Comparison of ENCODE assay signal across 27 cellular contexts in the genomic region with DNA sequence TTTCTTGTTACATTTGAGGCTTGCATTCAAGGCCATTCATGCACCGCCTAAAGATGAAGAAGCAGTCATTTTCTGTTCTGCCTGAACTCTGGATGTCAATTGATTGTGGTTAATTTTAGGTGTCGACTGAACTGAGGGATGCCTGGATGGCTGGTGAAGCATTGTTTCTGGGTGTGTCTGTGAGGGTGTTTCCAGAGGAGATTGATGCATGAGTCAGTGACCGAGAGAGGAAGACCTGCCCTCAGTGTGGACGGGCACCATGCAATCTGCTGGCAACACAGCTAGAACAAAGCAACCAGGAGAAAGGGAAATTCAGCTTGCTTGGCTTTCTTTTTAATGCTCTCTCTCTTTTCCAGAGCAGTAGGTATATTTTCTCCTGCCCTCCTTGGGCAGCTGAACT.
DNase-seq lines count a peak whose midpoint lies in the region; ATAC-seq, FAIRE-seq and TF ChIP-seq lines count a peak whose summit lies in the region.
"Had no signal": no experiment of that assay in that cellular context is flagged by ENCODE, and none has a peak within 500 bp of the region (broad histone marks: within the 10 kb centered on the region; RNA-seq: fewer than 3 reads in every experiment).

No MANE protein-coding gene starts in this region.

- H3K4me1 ChIP-seq in PC-3 (ENCODE audit: insufficient read depth, low read length) (peaks cover 9% of the 10 kb centered on the region; the same call in 1 of the 2 replicates), keratinocyte (ENCODE audit: control insufficient read depth, extremely low read depth, insufficient read depth, low read length) (peaks cover 9% of the 10 kb centered on the region)
- H3K4me1 ChIP-seq: BLaER1, uterus had no signal

- no peak overlapping the region for H3K4me3 Mint-ChIP-seq in stimulated activated effector memory CD8-positive, alpha-beta T cell treated with anti-CD3 and anti-CD28 coated beads, Interleukin-12 subunit alpha, Interleukin-12 subunit beta, amount 100 ng/mL, for 72 hours
- H3K4me3 Mint-ChIP-seq: activated CD8-positive, alpha-beta T cell treated with anti-CD3 and anti-CD28 coated beads, Interleukin-2, amount 10 ng/mL, durations not matched to agents 7 days and 5 days; activated naive CD8-positive, alpha-beta T cell treated with anti-CD3 and anti-CD28 coated beads, Interleukin-2, amount 10 ng/mL, durations not matched to agents 7 days and 5 days; memory B cell had no signal

- no peaks in the 10 kb centered on the region for H3K9me1 ChIP-seq in keratinocyte (ENCODE audit: control insufficient read depth, extremely low read depth, insufficient read depth, low read length)

- TF ChIP-seq CTCF in PC-3 (conservative IDR thresholded peaks at IDR 0.05; ENCODE audit: low read depth, low read length) (no peak), cardiac fibroblast (IDR thresholded peaks at IDR 0.05; ENCODE audit: low read depth, low read length) (no peak), keratinocyte (optimal IDR thresholded peaks at IDR 0.05 in 1 of 3, IDR thresholded peaks at IDR 0.05 in 1 of 3, conservative IDR thresholded peaks at IDR 0.05 in 1 of 3; ENCODE audit: extremely low read depth in 1 of 3, insufficient read depth in 2 of 3, low read length in 3 of 3) (no peak)

- H3K79me2 ChIP-seq in PC-3 (ENCODE audit: low read length) (no peaks in the 10 kb centered on the region), keratinocyte (ENCODE audit: control insufficient read depth, insufficient read depth, low read length) (no peaks in the 10 kb centered on the region)

- peak; percentile 70 for FAIRE-seq in keratinocyte (lab: Jason Lieb, UNC)
- FAIRE-seq: small intestine had no signal

- H2AFZ ChIP-seq in PC-3 (ENCODE audit: low read length) (peak overlapping the region; percentile 49), keratinocyte (ENCODE audit: control insufficient read depth, low read length) (no peak overlapping the region)

- H3K9ac ChIP-seq in PC-3 (ENCODE audit: low read length) (no peak overlapping the region), keratinocyte (ENCODE audit: control insufficient read depth, extremely low read depth, insufficient read depth, low read length) (no peak overlapping the region)
- H3K9ac ChIP-seq: BLaER1 had no signal

- BruUV-seq in PC-3 (replicated peaks; lab: Mats Ljungman, UMichigan), result no TSS peak

- H3K27me3 ChIP-seq in PC-3 (ENCODE audit: low read length) (no peaks in the 10 kb centered on the region), keratinocyte (ENCODE audit: control insufficient read depth, extremely low read depth, insufficient read depth, low read length) (no peaks in the 10 kb centered on the region)
- H3K27me3 ChIP-seq: BLaER1, SJSA1, uterus had no signal

- H4K20me1 ChIP-seq in PC-3 (ENCODE audit: low read length) (no peaks in the 10 kb centered on the region), keratinocyte (ENCODE audit: control insufficient read depth, extremely low read depth, insufficient read depth, low read length) (no peaks in the 10 kb centered on the region)
- H4K20me1 ChIP-seq: BLaER1 had no signal

- POLR2A ChIA-PET in PC-3 (lab: Charles Lee; ENCODE audit: unreplicated experiment), result no interaction called here

- H3F3A ChIP-seq in PC-3 (ENCODE audit: low read length, unreplicated experiment), result no peaks in the 10 kb centered on the region

- ATAC-seq in PC-3 (peak; percentile 85), GM21825 (IDR thresholded peaks at IDR 0.05; ENCODE audit: unreplicated experiment) (no peak), GM21529 (IDR thresholded peaks at IDR 0.05; ENCODE audit: unreplicated experiment) (no peak)
- ATAC-seq in stimulated activated effector memory CD8-positive, alpha-beta T cell treated with anti-CD3 and anti-CD28 coated beads, Interleukin-12 subunit alpha, Interleukin-12 subunit beta, amount 100 ng/mL, for 72 hours, result no peak
- ATAC-seq: activated CD8-positive, alpha-beta T cell treated with anti-CD3 and anti-CD28 coated beads, Interleukin-2, amount 10 ng/mL, durations not matched to agents 7 days and 5 days; Panc1 had no signal

- no peaks in the 10 kb centered on the region for H3K9me2 ChIP-seq in PC-3 (replicated peaks; ENCODE audit: low read length)

- H3K9me3 Mint-ChIP-seq in stimulated activated effector memory CD8-positive, alpha-beta T cell treated with anti-CD3 and anti-CD28 coated beads, Interleukin-12 subunit alpha, Interleukin-12 subunit beta, amount 100 ng/mL, for 72 hours, result no peaks in the 10 kb centered on the region
- H3K9me3 Mint-ChIP-seq: activated naive CD8-positive, alpha-beta T cell treated with anti-CD3 and anti-CD28 coated beads, Interleukin-2, amount 10 ng/mL, durations not matched to agents 7 days and 5 days had no signal

- intact Hi-C loops in PC-3 (cut with micrococcal nuclease), result no loop called here

- peak; percentile 27 for DNase-seq in ELR (ENCODE audit: low read depth)
- peak; percentile 57 for DNase-seq in PC-3
- DNase-seq in cardiac fibroblast (ENCODE audit: low read depth in 2 of 2), result peak; percentile 27 to 34
- DNase-seq in keratinocyte (ENCODE audit: low read depth, low spot score), result no peak
- no peak for DNase-seq in SHP77 (lab: John Stamatoyannopoulos, UW)
- no peak for DNase-seq in stimulated activated effector memory CD8-positive, alpha-beta T cell treated with anti-CD3 and anti-CD28 coated beads, Interleukin-12 subunit alpha, Interleukin-12 subunit beta, amount 100 ng/mL, for 72 hours (ENCODE audit: low spot score in 2 of 2)
- DNase-seq: activated CD8-positive, alpha-beta T cell treated with anti-CD3 and anti-CD28 coated beads, Interleukin-2, amount 10 ng/mL, durations not matched to agents 7 days and 5 days; activated effector memory CD4-positive, alpha-beta T cell treated with anti-CD3 and anti-CD28 coated beads, Interleukin-2, amount 50 U/mL, for 16 hours; activated naive CD8-positive, alpha-beta T cell treated with anti-CD3 and anti-CD28 coated beads, Interleukin-2, amount 10 ng/mL, durations not matched to agents 7 days and 5 days; activated T-cell treated with anti-CD3 and anti-CD28 coated beads for 4 hours; Calu3; effector CD4-positive, alpha-beta T cell; MM.1S; naive B cell; NCI-H1694; NCI-H510A treated with DMSO at 0.1 percent for 48 hours; NK-92 treated with Interleukin-12 subunit alpha and Interleukin-12 subunit beta, amount 100 ng/mL, for 24 hours; small intestine; stimulated activated CD4-positive, alpha-beta T cell treated with anti-CD3 and anti-CD28 coated beads, Interleukin-1b, Interleukin-23, amount 100 ng/mL, for 48 hours; substantia nigra; uterus had no signal

- H3K36me3 Mint-ChIP-seq in stimulated activated effector memory CD8-positive, alpha-beta T cell treated with anti-CD3 and anti-CD28 coated beads, Interleukin-12 subunit alpha, Interleukin-12 subunit beta, amount 100 ng/mL, for 72 hours, result no peaks in the 10 kb centered on the region
- H3K36me3 Mint-ChIP-seq: activated naive CD8-positive, alpha-beta T cell treated with anti-CD3 and anti-CD28 coated beads, Interleukin-2, amount 10 ng/mL, durations not matched to agents 7 days and 5 days; memory B cell had no signal

- H3K4me3 ChIP-seq in PC-3 (ENCODE audit: low read length) (no peak overlapping the region), cardiac fibroblast (replicated peaks in 1 of 2; ENCODE audit: low read depth in 2 of 2, low read length in 2 of 2) (no peak overlapping the region), keratinocyte (ENCODE audit: control insufficient read depth in 2 of 3, extremely low read depth in 1 of 3, insufficient read depth in 2 of 3, low read depth in 1 of 3, low read length in 3 of 3) (no peak overlapping the region)
- H3K4me3 ChIP-seq: BLaER1, SJSA1, uterus had no signal

- H3K9me3 ChIP-seq in PC-3 (ENCODE audit: low read length) (no peaks in the 10 kb centered on the region), keratinocyte (ENCODE audit: control insufficient read depth, low read depth, low read length) (no peaks in the 10 kb centered on the region)
- H3K9me3 ChIP-seq: SJSA1, uterus had no signal

- H3K27ac ChIP-seq in PC-3 (ENCODE audit: low read length) (no peak overlapping the region), keratinocyte (ENCODE audit: control insufficient read depth, insufficient read depth, low read length) (peak overlapping the region; percentile 13)
- H3K27ac ChIP-seq: BLaER1, SJSA1, uterus had no signal

- CTCF ChIA-PET in PC-3 (lab: Charles Lee), result no interaction called here

- dilution Hi-C loops in keratinocyte (cut with MboI; ENCODE audit: extremely low pct_ligation_motif_present, low sequenced_read_pairs), result no loop called here

- H3K36me3 ChIP-seq in PC-3 (ENCODE audit: low read depth, low read length) (no peaks in the 10 kb centered on the region), keratinocyte (ENCODE audit: control insufficient read depth in 2 of 2, extremely low read depth in 1 of 2, insufficient read depth in 2 of 2, low read length in 2 of 2) (no peaks in the 10 kb centered on the region)
- H3K36me3 ChIP-seq: BLaER1, SJSA1, uterus had no signal

- no peak overlapping the region for H3K4me2 ChIP-seq in PC-3 (ENCODE audit: low read length)
- H3K4me2 ChIP-seq in keratinocyte (ENCODE audit: control insufficient read depth, extremely low read depth, insufficient read depth, low read depth, low read length), result no peak overlapping the region
- H3K4me2 ChIP-seq: BLaER1 had no signal

- no peaks in the 10 kb centered on the region for H3K4me1 Mint-ChIP-seq in stimulated activated effector memory CD8-positive, alpha-beta T cell treated with anti-CD3 and anti-CD28 coated beads, Interleukin-12 subunit alpha, Interleukin-12 subunit beta, amount 100 ng/mL, for 72 hours
- H3K4me1 Mint-ChIP-seq: activated naive CD8-positive, alpha-beta T cell treated with anti-CD3 and anti-CD28 coated beads, Interleukin-2, amount 10 ng/mL, durations not matched to agents 7 days and 5 days; memory B cell; naive B cell had no signal

- no peak overlapping the region for H3K27ac Mint-ChIP-seq in stimulated activated effector memory CD8-positive, alpha-beta T cell treated with anti-CD3 and anti-CD28 coated beads, Interleukin-12 subunit alpha, Interleukin-12 subunit beta, amount 100 ng/mL, for 72 hours
- H3K27ac Mint-ChIP-seq: activated CD8-positive, alpha-beta T cell treated with anti-CD3 and anti-CD28 coated beads, Interleukin-2, amount 10 ng/mL, durations not matched to agents 7 days and 5 days; activated naive CD8-positive, alpha-beta T cell treated with anti-CD3 and anti-CD28 coated beads, Interleukin-2, amount 10 ng/mL, durations not matched to agents 7 days and 5 days; memory B cell; naive B cell had no signal

Comparison
In these comparisons a context has a peak if more than half of its experiments do, and no peak if none do; other contexts are left out.
1. DNase-seq: peak in ELR (single experiment), PC-3 (single experiment) and cardiac fibroblast (2 of 2); none in keratinocyte (single experiment), SHP77 (0 of 2) and stimulated activated effector memory CD8-positive, alpha-beta T cell treated with anti-CD3 and anti-CD28 coated beads, Interleukin-12 subunit alpha, Interleukin-12 subunit beta, amount 100 ng/mL, for 72 hours (0 of 2).